In genomic region chr5:133086366-133086875, GRCh38 we compare ENCODE assay signal across 22 cellular contexts.
"Had no signal": no experiment of that assay in that cellular context is flagged by ENCODE, and none has a peak within 500 bp of the region (broad histone marks: within the 10 kb centered on the region; RNA-seq: fewer than 3 reads in every experiment).

No MANE protein-coding gene starts in this region.

- H3K4me3 ChIP-seq: left ventricle myocardium inferior, transverse colon, vagina had no signal

- ATAC-seq: effector memory CD8-positive, alpha-beta T cell; stimulated activated effector memory CD8-positive, alpha-beta T cell treated with anti-CD3 and anti-CD28 coated beads, Interleukin-12 subunit alpha, Interleukin-12 subunit beta, amount 100 ng/mL, for 72 hours had no signal

- H3K4me3 Mint-ChIP-seq: activated naive CD8-positive, alpha-beta T cell treated with anti-CD3 and anti-CD28 coated beads for 36 hours; effector memory CD8-positive, alpha-beta T cell; nephron; stimulated activated effector memory CD8-positive, alpha-beta T cell treated with anti-CD3 and anti-CD28 coated beads, Interleukin-12 subunit alpha, Interleukin-12 subunit beta, amount 100 ng/mL, for 72 hours had no signal

- H3K9me3 Mint-ChIP-seq: activated naive CD8-positive, alpha-beta T cell treated with anti-CD3 and anti-CD28 coated beads for 36 hours; effector memory CD8-positive, alpha-beta T cell; nephron; stimulated activated effector memory CD8-positive, alpha-beta T cell treated with anti-CD3 and anti-CD28 coated beads, Interleukin-12 subunit alpha, Interleukin-12 subunit beta, amount 100 ng/mL, for 72 hours had no signal

- H3K27me3 Mint-ChIP-seq: activated naive CD8-positive, alpha-beta T cell treated with anti-CD3 and anti-CD28 coated beads for 36 hours; effector memory CD8-positive, alpha-beta T cell had no signal

- H3K27ac Mint-ChIP-seq: activated naive CD8-positive, alpha-beta T cell treated with anti-CD3 and anti-CD28 coated beads for 36 hours; effector memory CD8-positive, alpha-beta T cell; nephron; stimulated activated effector memory CD8-positive, alpha-beta T cell treated with anti-CD3 and anti-CD28 coated beads, Interleukin-12 subunit alpha, Interleukin-12 subunit beta, amount 100 ng/mL, for 72 hours had no signal

- H3K27me3 ChIP-seq: brain microvascular endothelial cell, transverse colon, vagina had no signal

- H3K9me3 ChIP-seq: left ventricle myocardium inferior, transverse colon, vagina had no signal

- H3K27ac ChIP-seq: brain microvascular endothelial cell, epithelial cell of prostate, left ventricle myocardium inferior, transverse colon, vagina had no signal

- DNase-seq: activated CD4-positive, alpha-beta T cell treated with anti-CD3 and anti-CD28 coated beads, Interleukin-2, amount 50 U/mL, for 1 hour; activated gamma-delta T cell treated with Interleukin-2 at 50 U/mL for 16 hours; activated naive CD8-positive, alpha-beta T cell treated with anti-CD3 and anti-CD28 coated beads for 36 hours; activated T-cell treated with anti-CD3 and anti-CD28 coated beads, Interleukin-2, amount 50 U/mL, for 48 hours; amygdala; brain microvascular endothelial cell; cerebellar nuclear complex; dermis blood vessel endothelial cell; effector memory CD8-positive, alpha-beta T cell; foreskin fibroblast; hypothalamus; left ventricle myocardium inferior; nucleus accumbens; posterior cingulate gyrus; retina; substantia nigra; T-helper 2 cell; transverse colon had no signal

- H3K4me1 Mint-ChIP-seq: nephron had no signal

- H3K4me1 ChIP-seq: left ventricle myocardium inferior, transverse colon, vagina had no signal
